ENCODE assay signal across 8 cellular contexts in the genomic region with DNA sequence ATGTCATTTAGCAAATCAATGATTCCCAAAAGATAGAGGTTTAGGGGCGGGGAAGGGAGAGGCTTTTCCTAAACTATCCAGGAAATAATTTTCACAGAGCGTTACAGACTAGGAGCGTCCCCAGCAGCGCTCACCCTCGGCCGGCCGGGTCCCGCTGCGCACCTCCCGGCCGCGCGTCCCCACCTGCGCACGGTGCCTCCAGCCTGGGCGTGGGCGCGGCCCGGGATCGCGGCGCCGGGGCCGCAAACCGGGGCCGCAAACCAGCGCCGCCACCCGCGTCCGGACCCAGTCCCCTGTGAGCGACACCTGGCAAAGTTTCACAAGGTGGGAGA. TPM values are rescaled to one million over a fixed set of nuclear protein-coding genes. Genes with fewer than 3 reads are reported as not detected.
DNase-seq lines count a peak whose midpoint lies in the region; ATAC-seq and TF ChIP-seq lines count a peak whose summit lies in the region.

No MANE protein-coding gene starts in this region.

- H3K9me3 ChIP-seq in BLaER1 treated with 17β-estradiol and CSF1 and Interleukin-3, amounts not matched to agents 10 nM and 100 nM (replicated peaks in 1 of 11) = 0 out of 22 replicates have a peak, but pooled peaks cover 0 to 3% (median 0%) of the 10 kb centered on the region in 11 experiments
- no peaks in the 10 kb centered on the region for H3K9me3 ChIP-seq in thymus (ENCODE audit: control insufficient read depth)

- H3K9me3 Mint-ChIP-seq in activated naive CD8-positive, alpha-beta T cell treated with anti-CD3 and anti-CD28 coated beads, Interleukin-2, amount 50 U/mL, for 24 hours = peaks cover 4% of the 10 kb centered on the region

- peak overlapping the region; percentile 50 to 88 (median 77) for H3K27ac ChIP-seq in BLaER1 treated with 17β-estradiol and CSF1 and Interleukin-3, amounts not matched to agents 10 nM and 100 nM
- peak overlapping the region; percentile 99 for H3K27ac ChIP-seq in thymus (ENCODE audit: low read depth)

- H3K4me3 Mint-ChIP-seq in activated naive CD8-positive, alpha-beta T cell treated with anti-CD3 and anti-CD28 coated beads, Interleukin-2, amount 50 U/mL, for 24 hours = peak overlapping the region; percentile 85

- peak overlapping the region; percentile 84 to 98 (median 90) for H3K4me2 ChIP-seq in BLaER1 treated with 17β-estradiol and CSF1 and Interleukin-3, amounts not matched to agents 10 nM and 100 nM

- peak overlapping the region; percentile 83 to 97 (median 92) for H3K4me3 ChIP-seq in BLaER1 treated with 17β-estradiol and CSF1 and Interleukin-3, amounts not matched to agents 10 nM and 100 nM
- peak overlapping the region; percentile 63 for H3K4me3 ChIP-seq in kidney epithelial cell (ENCODE audit: low read depth, low read length)
- peak overlapping the region; percentile 80 for H3K4me3 ChIP-seq in thymus (ENCODE audit: low read length)

- peaks cover 14 to 24% (median 21%) of the 10 kb centered on the region in 11 experiments for H3K27me3 ChIP-seq in BLaER1 treated with 17β-estradiol and CSF1 and Interleukin-3, amounts not matched to agents 10 nM and 100 nM
- H3K27me3 ChIP-seq in kidney epithelial cell (ENCODE audit: control insufficient read depth, insufficient read depth, low read length) = no peaks in the 10 kb centered on the region
- no peaks in the 10 kb centered on the region for H3K27me3 ChIP-seq in thymus (ENCODE audit: control insufficient read depth, insufficient read depth)

- H3K4me1 ChIP-seq in BLaER1 treated with 17β-estradiol and CSF1 and Interleukin-3, amounts not matched to agents 10 nM and 100 nM = peaks cover 12 to 24% (median 22%) of the 10 kb centered on the region in 10 experiments
- H3K4me1 ChIP-seq in thymus (ENCODE audit: control insufficient read depth, insufficient read depth, low read length) = peaks cover 19% of the 10 kb centered on the region

- no peak for DNase-seq in activated naive CD8-positive, alpha-beta T cell treated with anti-CD3 and anti-CD28 coated beads, Interleukin-2, amount 50 U/mL, for 24 hours
- DNase-seq in kidney epithelial cell (ENCODE audit: low read depth) (no peak), SKM-1 (lab: John Stamatoyannopoulos, UW; ENCODE audit: unreplicated experiment) (no peak)
- no peak for DNase-seq in activated CD8-positive, alpha-beta memory T cell treated with anti-CD3 and anti-CD28 coated beads, Interleukin-2, amount 50 U/mL, for 4 hours

- H3K27ac Mint-ChIP-seq in activated naive CD8-positive, alpha-beta T cell treated with anti-CD3 and anti-CD28 coated beads, Interleukin-2, amount 50 U/mL, for 24 hours = peak overlapping the region; percentile 84

- peak; percentile 13 for ATAC-seq in GM19324 (IDR thresholded peaks at IDR 0.05; ENCODE audit: low FRiP score, unreplicated experiment)
- peak; percentile 1 for ATAC-seq in HG03442 (IDR thresholded peaks at IDR 0.05; ENCODE audit: unreplicated experiment)
- ATAC-seq in activated naive CD8-positive, alpha-beta T cell treated with anti-CD3 and anti-CD28 coated beads, Interleukin-2, amount 50 U/mL, for 24 hours = no peak

- H3K36me3 Mint-ChIP-seq in activated naive CD8-positive, alpha-beta T cell treated with anti-CD3 and anti-CD28 coated beads, Interleukin-2, amount 50 U/mL, for 24 hours (ENCODE audit: low read depth) = peaks cover 15% of the 10 kb centered on the region

- peaks cover 0 to 29% (median 0%) of the 10 kb centered on the region in 11 experiments; a peak in 7 of 22 replicates for H4K20me1 ChIP-seq in BLaER1 treated with 17β-estradiol and CSF1 and Interleukin-3, amounts not matched to agents 10 nM and 100 nM

- peaks cover 28% of the 10 kb centered on the region for H3K4me1 Mint-ChIP-seq in activated naive CD8-positive, alpha-beta T cell treated with anti-CD3 and anti-CD28 coated beads, Interleukin-2, amount 50 U/mL, for 24 hours

- H3K9ac ChIP-seq in BLaER1 treated with 17β-estradiol and CSF1 and Interleukin-3, amounts not matched to agents 10 nM and 100 nM = peak overlapping the region; percentile 75 to 93 (median 87)

- no peaks in the 10 kb centered on the region for H3K36me3 ChIP-seq in BLaER1 treated with 17β-estradiol and CSF1 and Interleukin-3, amounts not matched to agents 10 nM and 100 nM
- H3K36me3 ChIP-seq in kidney epithelial cell (ENCODE audit: control insufficient read depth, insufficient read depth, low read length) = no peaks in the 10 kb centered on the region
- no peaks in the 10 kb centered on the region for H3K36me3 ChIP-seq in thymus (ENCODE audit: control insufficient read depth, insufficient read depth)

- H3K27me3 Mint-ChIP-seq in activated naive CD8-positive, alpha-beta T cell treated with anti-CD3 and anti-CD28 coated beads, Interleukin-2, amount 50 U/mL, for 24 hours = no peaks in the 10 kb centered on the region

- no peak for TF ChIP-seq CTCF in kidney epithelial cell (IDR thresholded peaks at IDR 0.05; ENCODE audit: insufficient read depth, low read length, poor library complexity, severe bottlenecking)

- under 1% methylated on average over 32 of the region's 32 CpGs for WGBS in thymus

RNA-seq across cellular contexts. Expression of gene ZCCHC2, which starts 0.7 kb away (rescaled TPM):
- total RNA-seq in kidney epithelial cell = 8.7 and 10.7 TPM in 2 replicates
- 10.7 TPM for polyA plus RNA-seq in thymus
